ENCODE assay signal across 8 cellular contexts in the genomic region with DNA sequence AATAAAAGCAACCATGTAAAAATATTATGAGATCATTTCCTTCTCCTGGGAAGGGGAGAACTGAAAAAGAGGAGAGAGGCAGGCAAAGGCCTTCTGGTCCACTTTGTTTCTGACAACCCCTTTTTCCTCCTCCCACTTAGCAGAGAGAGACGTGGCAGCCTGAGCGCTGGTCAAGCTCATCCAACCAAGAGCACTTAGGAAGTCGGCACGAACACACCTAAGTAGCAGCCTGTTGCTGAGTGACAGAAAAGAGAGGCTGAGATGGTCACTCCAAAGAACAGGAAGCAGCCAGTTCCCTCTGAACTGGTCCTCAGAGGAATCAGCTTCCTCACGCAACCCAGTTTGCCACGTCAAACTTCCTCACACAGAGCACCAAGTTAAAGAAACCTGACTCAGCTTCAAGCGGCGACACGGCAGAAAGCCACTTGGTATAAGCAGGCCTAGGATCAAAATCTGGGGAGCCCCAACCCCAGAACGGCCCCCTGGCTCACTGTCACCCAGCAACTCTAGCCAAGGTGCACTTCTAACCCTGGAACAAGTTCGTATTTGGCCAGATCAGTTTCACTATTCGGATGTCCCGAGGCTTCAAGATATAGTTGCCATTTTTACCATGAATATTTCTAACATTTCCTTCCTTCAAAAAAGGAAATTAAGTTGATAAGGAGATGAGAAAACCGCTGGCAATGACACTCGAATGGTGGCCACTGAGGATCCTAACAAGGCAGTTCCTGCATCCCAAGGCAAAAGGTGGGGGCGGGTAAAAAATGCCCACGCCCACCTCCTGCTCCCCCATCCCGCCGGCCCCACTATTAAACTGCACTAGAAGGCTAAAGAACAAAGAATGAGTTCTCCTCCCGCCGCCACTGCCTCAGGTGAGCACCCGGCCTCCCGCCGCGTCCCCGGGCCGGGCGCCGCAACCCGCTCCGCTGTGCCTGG. TPM values are rescaled to one million over a fixed set of nuclear protein-coding genes. Genes with fewer than 3 reads are reported as not detected.
DNase-seq lines count a peak whose midpoint lies in the region; ATAC-seq and TF ChIP-seq lines count a peak whose summit lies in the region.

No MANE protein-coding gene starts in this region.

- peak overlapping the region; percentile 96 for H3K4me3 ChIP-seq in Caco-2 (ENCODE audit: low read depth, low read length)
- H3K4me3 ChIP-seq in fibroblast of villous mesenchyme (ENCODE audit: low read depth, low read length), result peak overlapping the region; percentile 91
- peak overlapping the region; percentile 97 for H3K4me3 ChIP-seq in suprapubic skin

- DNase-seq in Caco-2 (peak; percentile 51 to 66), RKO (ENCODE audit: low spot score) (peak; percentile 94), fibroblast of villous mesenchyme (ENCODE audit: low read depth) (peak; percentile 93), suprapubic skin (ENCODE audit: low spot score in 2 of 2) (peak in 1 of 2 donors; percentile 76)
- DNase-seq in activated effector memory CD4-positive, alpha-beta T cell treated with Interleukin-2 at 50 U/mL for 16 hours, result peak; percentile 27

- no peak for TF ChIP-seq EP300 in suprapubic skin (IDR thresholded peaks at IDR 0.05)

- POLR2A ChIA-PET in Caco-2 (lab: Charles Lee), result interaction anchor here (0.6 to 1.1 kb wide), 2 partner anchors 21 to 53 kb away, joined by 3 to 4 read pairs; a partner anchor contains a TSS

- ATAC-seq in GM19397 (IDR thresholded peaks at IDR 0.05; ENCODE audit: unreplicated experiment) (peak; percentile 55), HG03469 (IDR thresholded peaks at IDR 0.05; ENCODE audit: unreplicated experiment) (peak; percentile 53)

- CTCF ChIA-PET in Caco-2 (lab: Charles Lee), result interaction anchor here (0.6 to 0.9 kb wide), 2 partner anchors 30 to 684 kb away, joined by 3 read pairs; no protein-coding TSS in a partner anchor

- peak overlapping the region; percentile 91 for H3K27ac ChIP-seq in suprapubic skin

- H3K4me3 Mint-ChIP-seq in Caco-2 (ENCODE audit: unreplicated experiment), result peak overlapping the region; percentile 97
- H3K4me3 Mint-ChIP-seq in nephron, result peak overlapping the region; percentile 93 to 100 (median 96)

- H3K4me1 Mint-ChIP-seq in Caco-2 (ENCODE audit: low read depth, unreplicated experiment), result no peaks in the 10 kb centered on the region
- H3K4me1 Mint-ChIP-seq in nephron, result peaks cover 53% of the 10 kb centered on the region

- peaks cover 36% of the 10 kb centered on the region for H3K36me3 Mint-ChIP-seq in Caco-2 (ENCODE audit: insufficient read depth, unreplicated experiment)
- peaks cover 21% of the 10 kb centered on the region for H3K36me3 Mint-ChIP-seq in nephron (ENCODE audit: low read depth)

- peaks cover 7% of the 10 kb centered on the region for H3K4me1 ChIP-seq in Caco-2
- peaks cover 17% of the 10 kb centered on the region for H3K4me1 ChIP-seq in suprapubic skin

- peak in 1 of 2 donors; percentile 21 for TF ChIP-seq POLR2A in suprapubic skin (IDR thresholded peaks at IDR 0.05)

- H3K36me3 ChIP-seq in Caco-2 (ENCODE audit: control insufficient read depth, insufficient read depth, low read length), result peaks cover 1% of the 10 kb centered on the region; the same call in 1 of the 2 replicates
- H3K36me3 ChIP-seq in suprapubic skin, result no peaks in the 10 kb centered on the region

- no peaks in the 10 kb centered on the region for H3K27me3 ChIP-seq in Caco-2 (replicated peaks; ENCODE audit: control insufficient read depth, insufficient read depth, low read length)
- no peaks in the 10 kb centered on the region for H3K27me3 ChIP-seq in suprapubic skin

- WGBS in suprapubic skin, result under 1% methylated on average over 31 of the region's 31 CpGs

- no peaks in the 10 kb centered on the region for H3K27me3 Mint-ChIP-seq in Caco-2 (ENCODE audit: insufficient read depth, unreplicated experiment)
- no peaks in the 10 kb centered on the region for H3K27me3 Mint-ChIP-seq in nephron (ENCODE audit: low read depth)

- intact Hi-C loops in Caco-2 (cut with micrococcal nuclease; ENCODE audit: unreplicated experiment), result no loop called here

- no peaks in the 10 kb centered on the region for H3K9me3 Mint-ChIP-seq in Caco-2 (ENCODE audit: unreplicated experiment)
- H3K9me3 Mint-ChIP-seq in nephron, result no peaks in the 10 kb centered on the region

- BruUV-seq in Caco-2 (replicated peaks; lab: Mats Ljungman, UMichigan), result TSS peak; percentile 50

- H3K27ac Mint-ChIP-seq in Caco-2 (ENCODE audit: unreplicated experiment), result peak overlapping the region; percentile 98
- peak overlapping the region; percentile 86 to 95 (median 93) for H3K27ac Mint-ChIP-seq in nephron

- no peaks in the 10 kb centered on the region for H3K9me3 ChIP-seq in Caco-2
- no peaks in the 10 kb centered on the region for H3K9me3 ChIP-seq in suprapubic skin

- TF ChIP-seq CTCF in Caco-2 (IDR thresholded peaks at IDR 0.05; ENCODE audit: insufficient read depth in 1 of 2, low read depth in 1 of 2, low read length in 1 of 2, severe bottlenecking in 1 of 2, unreplicated experiment in 1 of 2), result no peak
- TF ChIP-seq CTCF in fibroblast of villous mesenchyme (IDR thresholded peaks at IDR 0.05; ENCODE audit: insufficient read depth, low read depth, low read length), result no peak
- no peak for TF ChIP-seq CTCF in nephron (IDR thresholded peaks at IDR 0.05; ENCODE audit: unreplicated experiment in 3 of 3)
- TF ChIP-seq CTCF in suprapubic skin (IDR thresholded peaks at IDR 0.05), result no peak

RNA-seq across cellular contexts. Expression of a gene that starts 0.7 kb away (rescaled TPM):
- 32.0 and 33.0 TPM in 2 replicates for total RNA-seq in Caco-2 (2022)
- total RNA-seq in fibroblast of villous mesenchyme, result 103 and 134 TPM in 2 replicates
- 10 to 100 TPM; 16.7 to 18.1 (median 18.0) TPM for total RNA-seq in suprapubic skin

RNA-seq across cellular contexts. Expression of a gene that starts 53.4 kb away (rescaled TPM):
- total RNA-seq in Caco-2 (2022), result 0.09 and 0.16 TPM in 2 replicates
- 139 and 194 TPM in 2 replicates for total RNA-seq in fibroblast of villous mesenchyme
- 10 to 100 TPM; 14.3 to 33.6 (median 19.1) TPM for total RNA-seq in suprapubic skin

Comparison
In these comparisons a context has a peak if more than half of its experiments do, and no peak if none do; other contexts are left out.
1. RNA of a gene that starts 53.4 kb away (total RNA-seq): 139 to 194 TPM in fibroblast of villous mesenchyme and 14.3 to 33.6 TPM in suprapubic skin; 0.09 to 0.16 TPM in Caco-2; every median in the first group is over 10 times any median in the second.
2. Peak in every context shown above with its lines, with median percentiles within 50 percentile points of each other: H3K4me3 ChIP-seq.